Comparison of ENCODE assay signal across 8 cellular contexts in genomic region chr16:3112058-3112880, GRCh38. TPM values are rescaled to one million over a fixed set of nuclear protein-coding genes. Genes with fewer than 3 reads are reported as not detected.
A peak's percentile ranks its signal among the peaks of the same experiment; 100 is the strongest.
DNase-seq lines count a peak whose midpoint lies in the region; ATAC-seq and TF ChIP-seq lines count a peak whose summit lies in the region.

ZNF205 (plus strand) TSS chr16:3112586; CDS start chr16:3113431, 845 bp downstream.

- H3K9ac ChIP-seq in adipocyte (ENCODE audit: low read length) (peak within 1 kb of the TSS; percentile 85), parathyroid adenoma (no peak within 1 kb of the TSS)

- no peaks in the 10 kb centered on the region for H3K9me3 Mint-ChIP-seq in activated T-cell treated with anti-CD3 and anti-CD28 coated beads, Interleukin-2, amount 50 U/mL, for 24 hours

- H3K4me3 ChIP-seq in adipocyte (ENCODE audit: low read length) (peak within 1 kb of the TSS; percentile 87), parathyroid adenoma (ENCODE audit: low read depth, low read length) (peak within 1 kb of the TSS; percentile 94)

- H3K79me2 ChIP-seq in parathyroid adenoma: no peaks in the 10 kb centered on the region

- intact Hi-C loops in Right ventricle myocardium superior (cut with DNase I): loop anchor here (5.0 kb wide), 1 partner anchor 50 kb away; no protein-coding TSS in a partner anchor

- H3K27me3 ChIP-seq in adipocyte (replicated peaks; ENCODE audit: control insufficient read depth, insufficient read depth, low read length) (no peaks in the 10 kb centered on the region), parathyroid adenoma (ENCODE audit: control insufficient read depth, insufficient read depth, low read length) (no peaks in the 10 kb centered on the region)

- TF ChIP-seq CTCF in parathyroid adenoma (IDR thresholded peaks at IDR 0.05): no peak

- no peaks in the 10 kb centered on the region for H3K9me3 ChIP-seq in adipocyte (ENCODE audit: control insufficient read depth, low read length)
- H3K9me3 ChIP-seq in parathyroid adenoma (ENCODE audit: control insufficient read depth, low read length): no peaks in the 10 kb centered on the region

- H3K36me3 ChIP-seq in adipocyte (ENCODE audit: control insufficient read depth, insufficient read depth, low read length, severe bottlenecking): peaks cover 8% of the 10 kb centered on the region
- H3K36me3 ChIP-seq in parathyroid adenoma (ENCODE audit: control insufficient read depth, insufficient read depth, low read length): no peaks in the 10 kb centered on the region

- no peaks in the 10 kb centered on the region for H3K36me3 Mint-ChIP-seq in activated T-cell treated with anti-CD3 and anti-CD28 coated beads, Interleukin-2, amount 50 U/mL, for 24 hours (ENCODE audit: low read depth)

- H3K4me3 Mint-ChIP-seq in activated T-cell treated with anti-CD3 and anti-CD28 coated beads, Interleukin-2, amount 50 U/mL, for 24 hours: no peak within 1 kb of the TSS

- ATAC-seq in Right ventricle myocardium superior (ENCODE audit: poor library complexity) (peak; percentile 96), GM19452 (IDR thresholded peaks at IDR 0.05; ENCODE audit: unreplicated experiment) (no peak)

- no peak within 1 kb of the TSS for H3K27ac Mint-ChIP-seq in activated T-cell treated with anti-CD3 and anti-CD28 coated beads, Interleukin-2, amount 50 U/mL, for 24 hours

- peaks cover 6% of the 10 kb centered on the region for H3K27me3 Mint-ChIP-seq in activated T-cell treated with anti-CD3 and anti-CD28 coated beads, Interleukin-2, amount 50 U/mL, for 24 hours

- peaks cover 2% of the 10 kb centered on the region for H3K4me1 Mint-ChIP-seq in activated T-cell treated with anti-CD3 and anti-CD28 coated beads, Interleukin-2, amount 50 U/mL, for 24 hours (ENCODE audit: low read depth)

- DNase-seq in DMS 273 treated with DMSO at 0.1 percent for 48 hours (lab: John Stamatoyannopoulos, UW) (peak; percentile 13), NCI-H1417 (lab: John Stamatoyannopoulos, UW) (peak; percentile 83 to 95 (median 91)), adipocyte (ENCODE audit: low read depth) (peak; percentile 85), Right ventricle myocardium superior (peak; percentile 83), NCI-H1048 (lab: John Stamatoyannopoulos, UW) (no peak)
- DNase-seq in activated T-cell treated with anti-CD3 and anti-CD28 coated beads, Interleukin-2, amount 50 U/mL, for 24 hours: no peak

- peak within 1 kb of the TSS; percentile 88 for H3K4me2 ChIP-seq in parathyroid adenoma (ENCODE audit: low read length)

- H3K4me1 ChIP-seq in adipocyte (ENCODE audit: control insufficient read depth, insufficient read depth, low read length): peaks cover 19% of the 10 kb centered on the region
- peaks cover 9% of the 10 kb centered on the region for H3K4me1 ChIP-seq in parathyroid adenoma

- peak within 1 kb of the TSS; percentile 30 for H3K27ac ChIP-seq in parathyroid adenoma

- peak within 1 kb of the TSS; percentile 83 for H2AFZ ChIP-seq in parathyroid adenoma

RNA-seq across cellular contexts. Expression of gene ZNF205, which starts in this region (rescaled TPM):
- total RNA-seq in Right ventricle myocardium superior: 6.9 TPM

Comparison
In these comparisons a context has a peak if more than half of its experiments do, and no peak if none do; other contexts are left out.
1. DNase-seq: peak in DMS 273 treated with DMSO at 0.1 percent for 48 hours (single experiment), NCI-H1417 (3 of 3), adipocyte (single experiment) and Right ventricle myocardium superior (single experiment); none in NCI-H1048 (single experiment) and activated T-cell treated with anti-CD3 and anti-CD28 coated beads, Interleukin-2, amount 50 U/mL, for 24 hours (single experiment).